ENCODE assay signal across 8 cellular contexts in the genomic region with DNA sequence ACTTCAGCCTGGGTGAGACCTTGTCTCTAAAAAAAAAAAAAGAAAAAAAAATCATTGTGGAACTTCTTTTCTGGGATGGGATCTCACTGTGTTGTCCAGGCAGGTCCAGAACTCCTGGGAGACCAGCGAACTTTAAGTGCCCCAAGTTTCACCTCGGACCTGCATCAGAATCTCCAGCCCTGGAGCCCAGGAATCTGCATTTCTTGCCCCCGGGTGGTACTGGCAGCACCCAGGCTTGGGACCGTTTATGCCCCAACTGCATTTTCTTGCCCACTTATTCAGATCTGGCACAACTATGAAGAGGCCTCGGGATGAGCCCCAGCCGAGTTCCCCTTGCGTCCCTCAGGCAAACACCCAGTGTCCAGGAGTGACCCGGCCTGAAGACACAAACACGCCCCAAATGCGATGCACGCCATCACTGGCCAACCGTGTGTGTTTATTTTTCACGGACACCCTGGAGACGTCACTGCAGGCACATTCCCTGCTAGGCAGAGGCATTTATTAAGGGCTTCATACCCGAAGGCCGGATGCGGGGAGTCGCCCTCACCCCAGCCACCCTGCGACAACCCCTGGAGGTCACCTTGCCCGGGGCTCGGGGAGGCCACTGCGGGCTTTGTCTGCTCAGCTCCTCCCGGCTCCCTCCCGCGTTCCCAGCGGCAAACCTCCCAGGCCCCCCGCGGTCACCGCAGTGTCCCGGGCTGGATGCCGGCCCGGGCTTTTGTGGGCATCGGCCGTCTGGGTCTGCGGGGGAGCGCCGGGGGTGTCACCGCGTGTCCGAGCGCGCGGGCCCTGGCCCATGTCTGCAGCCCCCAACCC. TPM values are rescaled to one million over a fixed set of nuclear protein-coding genes. Genes with fewer than 3 reads are reported as not detected.
DNase-seq lines count a peak whose midpoint lies in the region; ATAC-seq and TF ChIP-seq lines count a peak whose summit lies in the region.

No MANE protein-coding gene starts in this region.

- peaks cover 3% of the 10 kb centered on the region for H3K4me1 ChIP-seq in fibroblast of lung (ENCODE audit: control insufficient read depth, extremely low read depth, insufficient read depth, low read length)

- no peaks in the 10 kb centered on the region for H3K36me3 Mint-ChIP-seq in naive thymus-derived CD8-positive, alpha-beta T cell

- no peak for TF ChIP-seq CTCF in 22Rv1 (IDR thresholded peaks at IDR 0.05)
- TF ChIP-seq CTCF in fibroblast of lung (conservative IDR thresholded peaks at IDR 0.05 in 1 of 2, IDR thresholded peaks at IDR 0.05 in 1 of 2; ENCODE audit: low read depth in 1 of 2, low read length in 2 of 2), result no peak

- H3K9me3 Mint-ChIP-seq in naive thymus-derived CD8-positive, alpha-beta T cell, result no peaks in the 10 kb centered on the region

- peaks cover 9 to 34% (median 16%) of the 10 kb centered on the region in 5 donors for H3K27me3 Mint-ChIP-seq in naive thymus-derived CD8-positive, alpha-beta T cell

- H4K20me1 ChIP-seq in fibroblast of lung (ENCODE audit: control insufficient read depth, extremely low read depth, insufficient read depth, low read length), result no peaks in the 10 kb centered on the region

- no peaks in the 10 kb centered on the region for H3K9me3 ChIP-seq in fibroblast of lung (ENCODE audit: control insufficient read depth, insufficient read depth, low read depth, low read length)

- peak overlapping the region; percentile 84 for H3K27ac ChIP-seq in 22Rv1
- H3K27ac ChIP-seq in fibroblast of lung (ENCODE audit: insufficient read depth, low read length), result peak overlapping the region; percentile 38

- H3K4me2 ChIP-seq in fibroblast of lung (ENCODE audit: extremely low read depth, insufficient read depth, low read length), result peak overlapping the region; percentile 85

- DNase-seq in GM04503 (ENCODE audit: low read depth), result peak; percentile 59
- DNase-seq in T1000 (lab: John Stamatoyannopoulos, UW), result peak; percentile 43
- peak; percentile 56 to 60 for DNase-seq in fibroblast of lung (ENCODE audit: low read depth in 2 of 2)
- no peak for DNase-seq in naive thymus-derived CD8-positive, alpha-beta T cell
- DNase-seq in NCI-H1105 (lab: John Stamatoyannopoulos, UW), result no peak

- H3K79me2 ChIP-seq in fibroblast of lung (ENCODE audit: control insufficient read depth, insufficient read depth, low read length), result no peaks in the 10 kb centered on the region

- H3K4me3 ChIP-seq in fibroblast of lung (replicated peaks in 1 of 4; ENCODE audit: control extremely low read depth in 1 of 4, insufficient read depth in 1 of 4, low read depth in 3 of 4, low read length in 4 of 4), result peak overlapping the region; percentile 53 to 67 (median 58)

- ATAC-seq in naive thymus-derived CD8-positive, alpha-beta T cell, result no peak
- no peak for ATAC-seq in GM19467 (IDR thresholded peaks at IDR 0.05; ENCODE audit: unreplicated experiment)
- no peak for ATAC-seq in GM21390 (IDR thresholded peaks at IDR 0.05; ENCODE audit: unreplicated experiment)

- POLR2A ChIA-PET in naive thymus-derived CD8-positive, alpha-beta T cell (lab: Charles Lee), result no interaction called here

- H3K36me3 ChIP-seq in fibroblast of lung (ENCODE audit: control insufficient read depth, insufficient read depth, low read length), result no peaks in the 10 kb centered on the region

- peaks cover 0 to 11% (median 6%) of the 10 kb centered on the region in 4 donors for H3K4me1 Mint-ChIP-seq in naive thymus-derived CD8-positive, alpha-beta T cell

- peak overlapping the region; percentile 55 for H3K9ac ChIP-seq in fibroblast of lung (ENCODE audit: insufficient read depth, low read length)

- H3K27me3 ChIP-seq in fibroblast of lung (ENCODE audit: control insufficient read depth, insufficient read depth, low read length), result no peaks in the 10 kb centered on the region

- no peak overlapping the region for H3K27ac Mint-ChIP-seq in naive thymus-derived CD8-positive, alpha-beta T cell

- H2AFZ ChIP-seq in fibroblast of lung (ENCODE audit: low read length), result peak overlapping the region; percentile 41

- H3K4me3 Mint-ChIP-seq in naive thymus-derived CD8-positive, alpha-beta T cell, result peak overlapping the region in 8 of 10 donors; percentile 8 to 67 (median 47)

RNA-seq across cellular contexts. Expression of a gene that starts 0.7 kb away (rescaled TPM):
- 2.6 and 3.8 TPM in 2 replicates for total RNA-seq in fibroblast of lung
- polyA plus RNA-seq in fibroblast of lung, result 0.59 and 1.8 TPM in 2 replicates
- polyA plus RNA-seq in fibroblast of lung (2012), result 0.82 and 1.9 TPM in 2 replicates
- polyA minus RNA-seq in fibroblast of lung (ENCODE audit: low replicate concordance), result 0.59 and 1.8 TPM in 2 replicates
- 1 to 10 TPM; 1.0 to 2.3 TPM for total RNA-seq in naive thymus-derived CD8-positive, alpha-beta T cell
- under 1 TPM in 1 of 3 donors, not detected in 2; 0.16 TPM for polyA plus RNA-seq in naive thymus-derived CD8-positive, alpha-beta T cell

RNA-seq across cellular contexts. Expression of a gene that starts 11.1 kb away (rescaled TPM):
- total RNA-seq in fibroblast of lung, result 1.8 and 5.1 TPM in 2 replicates
- 6.9 and 26.1 TPM in 2 replicates for polyA plus RNA-seq in fibroblast of lung
- polyA plus RNA-seq in fibroblast of lung (2012), result 5.6 and 15.4 TPM in 2 replicates
- polyA minus RNA-seq in fibroblast of lung (ENCODE audit: low replicate concordance), result 56.7 and 80.0 TPM in 2 replicates
- 1 to 10 TPM; 3.7 to 6.1 TPM for total RNA-seq in naive thymus-derived CD8-positive, alpha-beta T cell
- polyA plus RNA-seq in naive thymus-derived CD8-positive, alpha-beta T cell, result 1 to 10 TPM in 2 of 3 donors, under 1 TPM in 1; 0.98 to 7.4 (median 1.5) TPM

RNA-seq across cellular contexts. Expression of a gene that starts 45.8 kb away (rescaled TPM):
- 171 and 176 TPM in 2 replicates for total RNA-seq in fibroblast of lung
- polyA plus RNA-seq in fibroblast of lung, result 150 and 158 TPM in 2 replicates
- 174 and 189 TPM in 2 replicates for polyA plus RNA-seq in fibroblast of lung (2012)
- 168 and 191 TPM in 2 replicates for polyA minus RNA-seq in fibroblast of lung (ENCODE audit: low replicate concordance)
- total RNA-seq in naive thymus-derived CD8-positive, alpha-beta T cell, result 100 to 1,000 TPM; 260 to 294 TPM
- 100 to 1,000 TPM in 1 of 3 donors, 10 to 100 TPM in 2; 86.8 to 107 (median 95.4) TPM for polyA plus RNA-seq in naive thymus-derived CD8-positive, alpha-beta T cell

Comparison
In these comparisons a context has a peak if more than half of its experiments do, and no peak if none do; other contexts are left out.
1. DNase-seq: peak in GM04503 (single experiment), T1000 (single experiment) and fibroblast of lung (2 of 2); none in naive thymus-derived CD8-positive, alpha-beta T cell (0 of 10) and NCI-H1105 (single experiment).